In the genomic region with DNA sequence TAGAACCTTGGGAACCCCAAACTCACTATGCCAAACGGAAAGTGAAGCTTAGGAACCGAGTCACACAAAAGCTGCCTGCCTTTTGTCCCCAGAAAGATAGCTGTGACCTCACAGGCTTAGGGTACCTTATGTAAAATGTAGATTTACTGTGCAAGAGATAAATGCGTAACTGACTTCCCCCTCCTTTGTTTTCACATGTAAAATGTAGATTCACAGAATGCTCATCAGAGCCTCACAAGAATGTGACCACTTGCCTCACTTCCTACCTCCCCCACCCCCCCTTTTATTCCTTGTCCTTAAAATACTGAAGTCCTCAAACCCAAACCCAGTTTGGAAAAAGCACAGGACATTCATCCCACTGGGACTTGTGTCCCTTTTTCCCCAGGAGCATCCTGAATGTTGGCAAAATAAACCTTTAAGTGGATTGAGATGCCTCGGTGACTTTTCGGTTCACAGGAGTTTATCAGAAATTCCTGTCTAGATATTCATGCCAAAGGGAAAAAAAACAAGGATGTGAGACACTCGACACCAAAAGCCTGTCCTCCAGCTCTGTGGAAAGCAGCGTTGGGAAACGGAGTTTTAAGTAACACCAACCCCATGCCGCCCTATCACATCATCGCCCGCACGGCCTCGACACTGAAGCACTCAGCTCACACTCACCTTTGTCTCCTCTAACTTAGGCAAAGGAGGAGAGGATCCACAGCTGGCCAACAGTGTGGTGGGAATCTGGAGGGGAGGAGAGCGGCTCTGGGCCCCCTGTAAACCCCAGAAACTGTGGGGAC, we compare ENCODE assay signal across 10 cellular contexts. TPM values are rescaled to one million over a fixed set of nuclear protein-coding genes. Genes with fewer than 3 reads are reported as not detected.
A peak's percentile ranks its signal among the peaks of the same experiment; 100 is the strongest.
DNase-seq lines count a peak whose midpoint lies in the region; ATAC-seq and TF ChIP-seq lines count a peak whose summit lies in the region.
"Had no signal": no experiment of that assay in that cellular context is flagged by ENCODE, and none has a peak within 500 bp of the region (broad histone marks: within the 10 kb centered on the region; RNA-seq: fewer than 3 reads in every experiment).

No MANE protein-coding gene starts in this region.

- peaks cover 44% of the 10 kb centered on the region for H3K4me1 ChIP-seq in cardiac muscle cell (ENCODE audit: low read depth)
- peaks cover 7 to 15% of the 10 kb centered on the region in 2 donors for H3K4me1 ChIP-seq in lung (ENCODE audit: control insufficient read depth in 2 of 2, insufficient read depth in 2 of 2, low read length in 2 of 2)
- peaks cover under 1 to 3% of the 10 kb centered on the region in 2 donors for H3K4me1 ChIP-seq in aorta (ENCODE audit: control insufficient read depth in 1 of 2, insufficient read depth in 2 of 2, low read length in 2 of 2)

- H3K27ac ChIP-seq in cardiac muscle cell (peak overlapping the region; percentile 33), lung (ENCODE audit: low read depth in 1 of 2, low read length in 1 of 2) (peak overlapping the region; percentile 67 to 91), aorta (ENCODE audit: low read depth in 1 of 2, low read length in 2 of 2) (peak overlapping the region; percentile 71 to 90)

- H3K36me3 ChIP-seq in cardiac muscle cell, result no peaks in the 10 kb centered on the region
- no peaks in the 10 kb centered on the region for H3K36me3 ChIP-seq in lung (ENCODE audit: control insufficient read depth in 2 of 2, insufficient read depth in 2 of 2, low read length in 2 of 2)
- no peaks in the 10 kb centered on the region for H3K36me3 ChIP-seq in aorta (ENCODE audit: control insufficient read depth in 1 of 2, insufficient read depth in 2 of 2, low read length in 1 of 2)

- TF ChIP-seq CTCF in cardiac muscle cell (IDR thresholded peaks at IDR 0.05; ENCODE audit: low read depth, low read length), result no peak
- no peak for TF ChIP-seq CTCF in lung (IDR thresholded peaks at IDR 0.05; ENCODE audit: control extremely low read depth, extremely low read depth)

- no peak overlapping the region for H3K4me3 ChIP-seq in cardiac muscle cell
- H3K4me3 ChIP-seq in lung, result no peak overlapping the region
- H3K4me3 ChIP-seq in aorta (ENCODE audit: low read length in 2 of 2), result no peak overlapping the region

- H3K9me3 ChIP-seq in cardiac muscle cell (ENCODE audit: low read depth) (no peaks in the 10 kb centered on the region), lung (ENCODE audit: control insufficient read depth in 2 of 2, insufficient read depth in 1 of 2, low read length in 1 of 2) (no peaks in the 10 kb centered on the region), aorta (ENCODE audit: control insufficient read depth, low read length) (no peaks in the 10 kb centered on the region)

- H3K27me3 ChIP-seq in cardiac muscle cell (no peaks in the 10 kb centered on the region), lung (ENCODE audit: control insufficient read depth, insufficient read depth) (no peaks in the 10 kb centered on the region), aorta (ENCODE audit: control insufficient read depth in 1 of 2, insufficient read depth in 2 of 2, low read length in 1 of 2) (no peaks in the 10 kb centered on the region)

- 51 to 71% methylated on average over 14 of the region's 14 CpGs for WGBS in lung, 2 donors
- 41 to 50% methylated on average over 14 of the region's 14 CpGs for whole genome bisulfite sequencing in aorta, 2 donors

- intact Hi-C loops in left ventricle myocardium superior (cut with micrococcal nuclease) (no loop called here), aorta (cut with DNase I) (loop anchor here in 1 of 2 donors (10.0 kb wide), 1 partner anchor 54 kb away; no protein-coding TSS in a partner anchor)

- ATAC-seq in left ventricle myocardium superior, result no peak
- ATAC-seq in lung (ENCODE audit: insufficient read depth, low FRiP score), result no peak
- ATAC-seq in aorta (ENCODE audit: low FRiP score), result no peak
- no peak for ATAC-seq in GM21381 (IDR thresholded peaks at IDR 0.05; ENCODE audit: unreplicated experiment)

- DNase-seq in cardiac muscle cell (ENCODE audit: low read depth in 1 of 2, low spot score in 1 of 2), result peak in 1 of 2 donors; percentile 56
- no peak for DNase-seq in left ventricle myocardium superior
- peak; percentile 52 for DNase-seq in dermis blood vessel endothelial cell
- peak; percentile 28 for DNase-seq in lung (ENCODE audit: low spot score)
- DNase-seq in aorta, result no peak
- no peak for DNase-seq in activated gamma-delta T cell treated with Interleukin-2 at 50 U/mL for 16 hours
- no peak for DNase-seq in T-helper 1 cell
- DNase-seq: activated T-cell treated with anti-CD3 and anti-CD28 coated beads for 4 hours, nephron progenitor cell had no signal

RNA-seq across cellular contexts. Expression of a gene that starts 45.9 kb away (rescaled TPM):
- total RNA-seq in cardiac muscle cell, result 244 and 412 TPM in 2 replicates
- polyA plus RNA-seq in cardiac muscle cell, result 252 and 258 TPM in 2 replicates
- total RNA-seq in left ventricle myocardium superior, result 302 TPM
- 80.8 and 98.9 TPM in 2 replicates for total RNA-seq in dermis blood vessel endothelial cell
- 100 to 1,000 TPM in 1 of 2 donors, 10 to 100 TPM in 1; 68.4 to 117 TPM for total RNA-seq in lung
- 10 to 100 TPM; 13.6 to 19.6 TPM for polyA plus RNA-seq in lung
- total RNA-seq in aorta, result 100 to 1,000 TPM; 319 to 374 TPM
- polyA plus RNA-seq in aorta, result 100 to 1,000 TPM in 1 of 2 donors, 10 to 100 TPM in 1; 68.4 to 104 TPM

Comparison
In these comparisons a context has a peak if more than half of its experiments do, and no peak if none do; other contexts are left out.
1. DNase-seq: peak in dermis blood vessel endothelial cell (single experiment) and lung (single experiment); none in left ventricle myocardium superior (single experiment), aorta (0 of 2), activated gamma-delta T cell treated with Interleukin-2 at 50 U/mL for 16 hours (single experiment) and T-helper 1 cell (0 of 5).
2. Peak in every context shown above with its lines, with median percentiles within 50 percentile points of each other: H3K27ac ChIP-seq.